8 cellular contexts compared by ENCODE assay signal in the genomic region with DNA sequence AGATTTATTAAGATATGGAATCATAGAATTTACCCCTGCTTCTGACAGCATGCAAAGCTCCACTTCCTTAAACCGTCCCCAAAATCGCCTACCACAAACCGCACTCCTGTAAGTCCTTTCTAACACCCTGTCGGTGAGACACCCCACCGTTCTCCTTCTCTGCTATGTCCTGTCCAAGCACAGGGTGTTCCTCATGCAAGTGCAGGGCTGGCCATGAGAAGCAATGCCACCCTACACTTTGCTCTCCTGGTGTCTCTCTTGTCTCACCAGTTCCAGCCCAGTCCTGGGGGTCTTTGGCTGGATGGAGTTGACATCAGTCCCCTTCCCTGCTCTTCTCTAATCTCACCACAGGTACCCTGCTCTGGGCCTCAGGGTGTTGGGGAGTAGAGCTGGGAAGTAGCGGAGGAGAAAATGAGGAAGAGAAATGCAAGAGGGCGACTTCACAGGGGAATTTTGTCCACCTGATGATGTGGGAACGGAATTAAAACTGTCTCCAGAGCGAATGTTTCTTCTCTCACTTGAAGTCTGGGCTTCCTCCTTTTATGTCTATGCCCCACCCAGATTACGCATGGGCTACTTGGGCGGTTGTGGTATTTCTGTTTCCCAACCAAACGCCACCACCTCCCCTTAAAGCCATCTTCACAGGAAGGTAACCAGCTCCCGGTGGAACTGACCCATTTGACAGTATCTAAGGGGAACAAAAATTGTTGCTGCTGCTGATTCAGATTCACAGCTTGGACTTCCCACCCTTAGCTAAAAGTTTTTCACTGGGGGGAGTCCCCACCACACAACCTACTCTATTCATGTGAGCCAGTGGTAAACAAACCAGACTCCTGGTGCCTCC. TPM values are rescaled to one million over a fixed set of nuclear protein-coding genes. Genes with fewer than 3 reads are reported as not detected.
A peak's percentile ranks its signal among the peaks of the same experiment; 100 is the strongest.
DNase-seq lines count a peak whose midpoint lies in the region; ATAC-seq and TF ChIP-seq lines count a peak whose summit lies in the region.

No MANE protein-coding gene starts in this region.

- H3K4me3 ChIP-seq in suprapubic skin: no peak overlapping the region
- no peak overlapping the region for H3K4me3 ChIP-seq in sigmoid colon

- peak; percentile 55 for DNase-seq in GM10266 (ENCODE audit: extremely low spot score)
- DNase-seq in central memory CD4-positive, alpha-beta T cell: peak; percentile 3
- no peak for DNase-seq in suprapubic skin (ENCODE audit: low spot score in 2 of 2)
- DNase-seq in NCI-H345 treated with DMSO at 0.1 percent for 48 hours (lab: John Stamatoyannopoulos, UW; ENCODE audit: unreplicated experiment): no peak
- DNase-seq in sigmoid colon: no peak
- DNase-seq in activated CD4-positive, alpha-beta T cell treated with anti-CD3 and anti-CD28 coated beads, Interleukin-2, amount 50 U/mL, for 1 hour: no peak

- TF ChIP-seq EP300 in suprapubic skin (IDR thresholded peaks at IDR 0.05): no peak
- no peak for TF ChIP-seq EP300 in sigmoid colon (IDR thresholded peaks at IDR 0.05)

- TF ChIP-seq POLR2A in suprapubic skin (IDR thresholded peaks at IDR 0.05) (no peak), sigmoid colon (IDR thresholded peaks at IDR 0.05) (peak in 1 of 2 donors; percentile 8)

- H3K9me3 ChIP-seq in suprapubic skin: no peaks in the 10 kb centered on the region
- no peaks in the 10 kb centered on the region for H3K9me3 ChIP-seq in sigmoid colon

- H3K27ac ChIP-seq in suprapubic skin (no peak overlapping the region), sigmoid colon (peak overlapping the region in 2 of 4 donors; percentile 38 to 39)

- intact Hi-C loops in sigmoid colon (cut with DNase I): no loop called here

- no peaks in the 10 kb centered on the region for H3K4me1 ChIP-seq in suprapubic skin
- no peaks in the 10 kb centered on the region for H3K4me1 ChIP-seq in sigmoid colon

- TF ChIP-seq CTCF in GM10266 (IDR thresholded peaks at IDR 0.05; ENCODE audit: control insufficient read depth, insufficient read depth, low read depth, missing control alignments): no peak
- TF ChIP-seq CTCF in suprapubic skin (IDR thresholded peaks at IDR 0.05): no peak
- TF ChIP-seq CTCF in sigmoid colon (IDR thresholded peaks at IDR 0.05): no peak

- H3K36me3 ChIP-seq in suprapubic skin (no peaks in the 10 kb centered on the region), sigmoid colon (no peaks in the 10 kb centered on the region)

- ATAC-seq in GM19463 (IDR thresholded peaks at IDR 0.05; ENCODE audit: unreplicated experiment) (peak; percentile 56), HG03439 (IDR thresholded peaks at IDR 0.05; ENCODE audit: unreplicated experiment) (peak; percentile 45)

- H3K27me3 ChIP-seq in suprapubic skin: peaks cover 8% of the 10 kb centered on the region
- no peaks in the 10 kb centered on the region for H3K27me3 ChIP-seq in sigmoid colon

- WGBS in suprapubic skin: 80% methylated on average over 13 of the region's 13 CpGs
- WGBS in sigmoid colon, 2 donors: 49 to 78% methylated on average over 13 of the region's 13 CpGs

RNA-seq across cellular contexts. Expression of a gene that starts 49.9 kb away (rescaled TPM):
- total RNA-seq in suprapubic skin: not detected
- total RNA-seq in sigmoid colon: under 1 TPM in 3 of 4 donors, not detected in 1; under 0.01 to 0.14 (median under 0.01) TPM
- under 1 TPM in 2 of 3 donors, not detected in 1; under 0.01 to 0.06 TPM for polyA plus RNA-seq in sigmoid colon

Comparison
In these comparisons a context has a peak if more than half of its experiments do, and no peak if none do; other contexts are left out.
1. DNase-seq: peak in GM10266 (single experiment) and central memory CD4-positive, alpha-beta T cell (single experiment); none in suprapubic skin (0 of 2), NCI-H345 treated with DMSO at 0.1 percent for 48 hours (single experiment), sigmoid colon (single experiment) and activated CD4-positive, alpha-beta T cell treated with anti-CD3 and anti-CD28 coated beads, Interleukin-2, amount 50 U/mL, for 1 hour (single experiment).